In genomic region chr6:100203391-100203790, GRCh38 we compare ENCODE assay signal across 12 cellular contexts.
DNase-seq lines count a peak whose midpoint lies in the region; ATAC-seq and TF ChIP-seq lines count a peak whose summit lies in the region.
"Had no signal": no experiment of that assay in that cellular context is flagged by ENCODE, and none has a peak within 500 bp of the region (broad histone marks: within the 10 kb centered on the region; RNA-seq: fewer than 3 reads in every experiment).

No MANE protein-coding gene starts in this region.

- intact Hi-C loops in sciatic nerve (cut with DNase I) = no loop called here

- in situ Hi-C loops in GM13977 (cut with MboI; ENCODE audit: low pct_unique_long_range_greater_than_20kb, low sequenced_read_pairs, unreplicated experiment) = no loop called here

- peak; percentile 72 for DNase-seq in GM03348 (ENCODE audit: low spot score)
- DNase-seq in OCI-M1 (lab: John Stamatoyannopoulos, UW) = peak; percentile 45
- DNase-seq in epidermal melanocyte (ENCODE audit: insufficient read length, low spot score) = peak; percentile 18
- no peak for DNase-seq in sciatic nerve (ENCODE audit: low spot score)
- DNase-seq in activated T-cell treated with anti-CD3 and anti-CD28 coated beads, Interleukin-2, amount 50 U/mL, for 1 hour = no peak
- no peak for DNase-seq in GM13977 (ENCODE audit: low spot score)
- no peak for DNase-seq in RPMI8226
- DNase-seq: DMS79 treated with DMSO at 0.1 percent for 48 hours; stimulated activated CD4-positive, alpha-beta T cell treated with anti-CD3 and anti-CD28 coated beads, Interleukin-4, amount 100 ng/mL, for 1 hour; transverse colon had no signal

- TF ChIP-seq CTCF in GM13977 (IDR thresholded peaks at IDR 0.05; ENCODE audit: extremely low read depth, insufficient read depth, missing control alignments) = no peak

- peak; percentile 76 for ATAC-seq in sciatic nerve
- no peak for ATAC-seq in GM21390 (IDR thresholded peaks at IDR 0.05; ENCODE audit: unreplicated experiment)
- ATAC-seq: natural killer cell treated with Interleukin-12 subunit alpha and Interleukin-12 subunit beta and Interleukin-15 and Interleukin-18, amount 100 ng/mL, for 72 hours had no signal

Comparison
In these comparisons a context has a peak if more than half of its experiments do, and no peak if none do; other contexts are left out.
1. DNase-seq: peak in GM03348 (single experiment), OCI-M1 (single experiment) and epidermal melanocyte (single experiment); none in sciatic nerve (single experiment), activated T-cell treated with anti-CD3 and anti-CD28 coated beads, Interleukin-2, amount 50 U/mL, for 1 hour (single experiment), GM13977 (single experiment) and RPMI8226 (single experiment).